Comparison of ENCODE assay signal across 14 cellular contexts in genomic region chr3:196590279-196590678, GRCh38. TPM values are rescaled to one million over a fixed set of nuclear protein-coding genes. Genes with fewer than 3 reads are reported as not detected.
DNase-seq lines count a peak whose midpoint lies in the region; ATAC-seq and TF ChIP-seq lines count a peak whose summit lies in the region.
"Had no signal": no experiment of that assay in that cellular context is flagged by ENCODE, and none has a peak within 500 bp of the region (broad histone marks: within the 10 kb centered on the region; RNA-seq: fewer than 3 reads in every experiment).

No MANE protein-coding gene starts in this region.

- BruUV-seq in Panc1 (replicated peaks; lab: Mats Ljungman, UMichigan), result no TSS peak

- in situ Hi-C loops in Panc1 (cut with HindIII; ENCODE audit: low pct_unique_long_range_greater_than_20kb, low sequenced_read_pairs), result no loop called here

- H3K4me1 ChIP-seq in Panc1 (ENCODE audit: control insufficient read depth, insufficient read depth, low read length) (no peaks in the 10 kb centered on the region), osteoblast (ENCODE audit: insufficient read depth, low read length) (no peaks in the 10 kb centered on the region), skeletal muscle tissue (ENCODE audit: control insufficient read depth in 3 of 3, insufficient read depth in 3 of 3, low read length in 3 of 3) (peaks cover 0 to 8% (median 4%) of the 10 kb centered on the region in 3 donors), SJCRH30 (no peaks in the 10 kb centered on the region)
- H3K4me1 ChIP-seq: BLaER1, Caco-2 had no signal

- H3K27me3 ChIP-seq in Panc1 (ENCODE audit: control insufficient read depth, insufficient read depth, low read length) (no peaks in the 10 kb centered on the region), osteoblast (ENCODE audit: insufficient read depth, low read length) (no peaks in the 10 kb centered on the region), skeletal muscle tissue (ENCODE audit: control insufficient read depth in 3 of 3, insufficient read depth in 3 of 3, low read length in 3 of 3) (peaks cover 0 to 1% (median 0%) of the 10 kb centered on the region in 3 donors), SJCRH30 (no peaks in the 10 kb centered on the region)
- H3K27me3 ChIP-seq: BLaER1 had no signal

- ATAC-seq in Panc1 (peak; percentile 48; the same call in 1 of the 2 replicates), GM21447 (IDR thresholded peaks at IDR 0.05; ENCODE audit: unreplicated experiment) (no peak)
- ATAC-seq: GM23338 had no signal

- TF ChIP-seq CTCF in Panc1 (IDR thresholded peaks at IDR 0.05), result no peak
- no peak for TF ChIP-seq CTCF in osteoblast (IDR thresholded peaks at IDR 0.05; ENCODE audit: extremely low read depth, low read depth, low read length)

- POLR2A ChIA-PET in Panc1 (lab: Charles Lee), result interaction anchor here (0.7 to 0.9 kb wide), 2 partner anchors 9 to 60 kb away, joined by 3 read pairs; no protein-coding TSS in a partner anchor

- no peak overlapping the region for H3K4me2 ChIP-seq in osteoblast (ENCODE audit: insufficient read depth, low read length)
- H3K4me2 ChIP-seq: BLaER1, GM23338 had no signal

- H3K36me3 ChIP-seq in Panc1 (ENCODE audit: control insufficient read depth, insufficient read depth, low read length) (peaks cover 3% of the 10 kb centered on the region; the same call in 1 of the 2 replicates), osteoblast (ENCODE audit: insufficient read depth, low read length) (peaks cover 3% of the 10 kb centered on the region), skeletal muscle tissue (ENCODE audit: control insufficient read depth in 3 of 3, insufficient read depth in 3 of 3, low read length in 3 of 3) (no peaks in the 10 kb centered on the region), SJCRH30 (peaks cover 1% of the 10 kb centered on the region)

- H3K4me3 ChIP-seq in Panc1 (ENCODE audit: low read depth in 2 of 2, low read length in 2 of 2) (no peak overlapping the region), osteoblast (ENCODE audit: insufficient read depth, low read length) (no peak overlapping the region), skeletal muscle tissue (ENCODE audit: low read length in 3 of 3) (peak overlapping the region in 2 of 3 donors; percentile 11 to 41), SJCRH30 (no peak overlapping the region)
- H3K4me3 ChIP-seq: BLaER1, GM23338 had no signal

- H3K9me3 ChIP-seq in Panc1 (ENCODE audit: control insufficient read depth, insufficient read depth, low read depth, low read length) (no peaks in the 10 kb centered on the region), osteoblast (ENCODE audit: low read depth, low read length) (no peaks in the 10 kb centered on the region), skeletal muscle tissue (ENCODE audit: control insufficient read depth in 3 of 3, low read length in 3 of 3) (no peaks in the 10 kb centered on the region), SJCRH30 (replicated peaks) (no peaks in the 10 kb centered on the region)
- H3K9me3 ChIP-seq: BLaER1, Caco-2 had no signal

- DNase-seq in NCI-H1694 (lab: John Stamatoyannopoulos, UW) (peak; percentile 4), NCI-H1694 treated with DMSO at 0.1 percent for 48 hours (lab: John Stamatoyannopoulos, UW) (no peak), Panc1 (ENCODE audit: low read depth, low spot score) (no peak), osteoblast (ENCODE audit: insufficient read length, low spot score, missing footprints) (peak; percentile 41), SJCRH30 (no peak)
- DNase-seq: 8988T; AML-193; Caco-2; CD8-positive, alpha-beta memory T cell; H9 had no signal

- peak overlapping the region in 1 of 3 donors; percentile 71 for H3K9ac ChIP-seq in skeletal muscle tissue (ENCODE audit: low read depth in 1 of 3, low read length in 3 of 3)
- H3K9ac ChIP-seq: BLaER1 had no signal

- H2AFZ ChIP-seq in osteoblast (ENCODE audit: low read length), result no peak overlapping the region
- H2AFZ ChIP-seq: GM23338 had no signal

- no peaks in the 10 kb centered on the region for H3K79me2 ChIP-seq in osteoblast (ENCODE audit: insufficient read depth, low read length)

- intact Hi-C loops in Panc1 (cut with micrococcal nuclease; ENCODE audit: unreplicated experiment), result no loop called here

- CTCF ChIA-PET in Panc1 (lab: Charles Lee), result interaction anchor here (0.5 kb wide), 1 partner anchor 335 kb away, joined by 3 read pairs; no protein-coding TSS in a partner anchor

- no peaks in the 10 kb centered on the region for H4K20me1 ChIP-seq in osteoblast (ENCODE audit: insufficient read depth, low read length)
- H4K20me1 ChIP-seq: BLaER1 had no signal

- no peak overlapping the region for H3K27ac ChIP-seq in Panc1 (ENCODE audit: low read length)
- H3K27ac ChIP-seq in osteoblast (ENCODE audit: low read depth, low read length), result no peak overlapping the region
- H3K27ac ChIP-seq in skeletal muscle tissue (ENCODE audit: low read depth, low read length), result no peak overlapping the region
- no peak overlapping the region for H3K27ac ChIP-seq in SJCRH30
- H3K27ac ChIP-seq: BLaER1 had no signal

RNA-seq across cellular contexts. Expression of gene FBXO45, which starts 21.8 kb away (rescaled TPM):
- total RNA-seq in Panc1 (2021; ENCODE audit: unreplicated experiment), result 21.6 TPM
- 8.2 TPM for polyA plus RNA-seq in Panc1 (2012; ENCODE audit: insufficient read length)
- total RNA-seq in osteoblast, result 8.0 TPM in 2 replicates
- total RNA-seq in skeletal muscle tissue, result 11.5 TPM
- 29.3 and 32.3 TPM in 2 replicates for total RNA-seq in SJCRH30 (2014; rRNA removed; shearing (Covaris generic))

RNA-seq across cellular contexts. Expression of gene WDR53, which starts 21.9 kb away (rescaled TPM):
- total RNA-seq in Panc1 (2021; ENCODE audit: unreplicated experiment), result 18.6 TPM
- 15.6 TPM for polyA plus RNA-seq in Panc1 (2012; ENCODE audit: insufficient read length)
- total RNA-seq in osteoblast, result 6.8 and 7.2 TPM in 2 replicates
- 6.8 TPM for total RNA-seq in skeletal muscle tissue
- 10.3 and 12.8 TPM in 2 replicates for total RNA-seq in SJCRH30 (2014; rRNA removed; shearing (Covaris generic))

RNA-seq across cellular contexts. Expression of gene NRROS, which starts 49.2 kb away (rescaled TPM):
- total RNA-seq in Panc1 (2021; ENCODE audit: unreplicated experiment) (8.8 TPM), osteoblast (0.72 and 1.2 TPM in 2 replicates), skeletal muscle tissue (1.6 TPM)
- polyA plus RNA-seq in Panc1 (2012; ENCODE audit: insufficient read length), result 9.9 TPM
- total RNA-seq in SJCRH30 (2014; rRNA removed; shearing (Covaris generic)), result not detected in 2 replicates

Comparison
In these comparisons a context has a peak if more than half of its experiments do, and no peak if none do; other contexts are left out.
1. DNase-seq: peak in NCI-H1694 (single experiment) and osteoblast (single experiment); none in NCI-H1694 treated with DMSO at 0.1 percent for 48 hours (single experiment), Panc1 (single experiment) and SJCRH30 (0 of 2).
2. H3K4me3 ChIP-seq: peak in skeletal muscle tissue (2 of 3); none in Panc1 (0 of 2), osteoblast (single experiment) and SJCRH30 (single experiment).